ENCODE assay signal across 18 cellular contexts in the genomic region with DNA sequence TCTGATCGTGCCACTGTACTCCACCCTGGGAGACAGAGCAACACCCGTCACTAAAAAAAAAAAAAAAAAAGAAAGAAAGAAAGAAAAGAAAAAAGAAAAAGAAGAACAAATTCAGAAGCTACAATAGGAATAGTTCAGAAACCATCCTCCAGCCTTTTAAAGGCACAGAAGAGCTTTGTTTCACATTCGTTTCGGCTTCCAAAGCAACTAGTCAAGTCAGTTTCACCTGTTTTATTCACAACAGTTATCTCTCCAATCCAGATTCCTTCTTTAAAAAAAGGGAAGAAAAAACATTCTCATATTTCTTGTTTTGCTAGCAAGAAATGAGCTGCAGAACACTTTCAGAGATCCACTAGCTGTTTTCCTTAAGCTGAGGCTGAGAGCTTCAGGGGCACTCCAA.
DNase-seq lines count a peak whose midpoint lies in the region; ATAC-seq and TF ChIP-seq lines count a peak whose summit lies in the region.
"Had no signal": no experiment of that assay in that cellular context is flagged by ENCODE, and none has a peak within 500 bp of the region (broad histone marks: within the 10 kb centered on the region; RNA-seq: fewer than 3 reads in every experiment).

No MANE protein-coding gene starts in this region.

- no peak for ATAC-seq in GM23338
- ATAC-seq in T-helper 17 cell = no peak
- ATAC-seq in GM18870 (IDR thresholded peaks at IDR 0.05; ENCODE audit: unreplicated experiment) = no peak
- ATAC-seq: lower lobe of right lung; natural killer cell treated with Interleukin-12 subunit alpha and Interleukin-12 subunit beta and Interleukin-15 and Interleukin-18, amount 100 ng/mL, for 72 hours had no signal

- no peak overlapping the region for H3K4me3 Mint-ChIP-seq in GM23338
- no peak overlapping the region for H3K4me3 Mint-ChIP-seq in T-helper 17 cell
- peak overlapping the region; percentile 33 for H3K4me3 Mint-ChIP-seq in osteocyte (ENCODE audit: unreplicated experiment)
- H3K4me3 Mint-ChIP-seq in activated T-helper 2 cell treated with anti-CD3 and anti-CD28 coated beads, Interferon-gamma antibody, Interleukin-2, Interleukin-4, amounts not matched to agents 10 μg/mL and 5 μg/mL and 100 μg/mL, durations not matched to agents 14 hours and 24 hours and 36 hours (ENCODE audit: low read depth) = no peak overlapping the region
- H3K4me3 Mint-ChIP-seq: activated CD4-positive, alpha-beta memory T cell treated with anti-CD3 and anti-CD28 coated beads for 36 hours; activated T-cell treated with anti-CD3 and anti-CD28 coated beads, Interleukin-2, amount 50 U/mL, for 24 hours; natural killer cell treated with Interleukin-12 subunit alpha and Interleukin-12 subunit beta and Interleukin-15 and Interleukin-18, amount 100 ng/mL, for 72 hours had no signal

- peaks cover 6% of the 10 kb centered on the region for H3K27me3 Mint-ChIP-seq in GM23338 (ENCODE audit: insufficient read depth, low read depth, poor library complexity)
- peaks cover 18% of the 10 kb centered on the region for H3K27me3 Mint-ChIP-seq in T-helper 17 cell
- no peaks in the 10 kb centered on the region for H3K27me3 Mint-ChIP-seq in osteocyte (ENCODE audit: unreplicated experiment)
- no peaks in the 10 kb centered on the region for H3K27me3 Mint-ChIP-seq in activated T-helper 2 cell treated with anti-CD3 and anti-CD28 coated beads, Interferon-gamma antibody, Interleukin-2, Interleukin-4, amounts not matched to agents 10 μg/mL and 5 μg/mL and 100 μg/mL, durations not matched to agents 14 hours and 24 hours and 36 hours (ENCODE audit: low read depth)
- H3K27me3 Mint-ChIP-seq: activated CD4-positive, alpha-beta memory T cell treated with anti-CD3 and anti-CD28 coated beads for 36 hours; activated T-cell treated with anti-CD3 and anti-CD28 coated beads, Interleukin-2, amount 50 U/mL, for 24 hours; natural killer cell treated with Interleukin-12 subunit alpha and Interleukin-12 subunit beta and Interleukin-15 and Interleukin-18, amount 100 ng/mL, for 72 hours had no signal

- no peaks in the 10 kb centered on the region for H3K27me3 ChIP-seq in GM23338 (ENCODE audit: insufficient read depth)
- H3K27me3 ChIP-seq in esophagus muscularis mucosa = no peaks in the 10 kb centered on the region
- H3K27me3 ChIP-seq: right atrium auricular region, SJCRH30 had no signal

- H3K9me2 ChIP-seq in GM23338 (ENCODE audit: insufficient read depth) = no peaks in the 10 kb centered on the region

- H3K4me1 Mint-ChIP-seq in GM23338 (peaks cover 30% of the 10 kb centered on the region), T-helper 17 cell (peaks cover 5% of the 10 kb centered on the region), osteocyte (ENCODE audit: unreplicated experiment) (peaks cover 68% of the 10 kb centered on the region)
- peaks cover 5% of the 10 kb centered on the region for H3K4me1 Mint-ChIP-seq in activated T-helper 2 cell treated with anti-CD3 and anti-CD28 coated beads, Interferon-gamma antibody, Interleukin-2, Interleukin-4, amounts not matched to agents 10 μg/mL and 5 μg/mL and 100 μg/mL, durations not matched to agents 14 hours and 24 hours and 36 hours (ENCODE audit: low read depth)

- no peak for TF ChIP-seq EP300 in esophagus muscularis mucosa (IDR thresholded peaks at IDR 0.05)

- 53% methylated on average over 4 of the region's 4 CpGs for WGBS in esophagus muscularis mucosa

- intact Hi-C loops in esophagus muscularis mucosa (cut with DNase I) = no loop called here
- intact Hi-C loops in activated T-helper 2 cell treated with anti-CD3 and anti-CD28 coated beads, Interferon-gamma antibody, Interleukin-2, Interleukin-4, amounts not matched to agents 10 μg/mL and 5 μg/mL and 100 μg/mL, durations not matched to agents 14 hours and 24 hours and 36 hours (cut with micrococcal nuclease) = loop anchor here (10.0 kb wide), 1 partner anchor 503 kb away; no protein-coding TSS in a partner anchor

- no peaks in the 10 kb centered on the region for H3K79me2 ChIP-seq in GM23338 (replicated peaks; ENCODE audit: insufficient read depth)

- H3K27ac Mint-ChIP-seq in GM23338 (no peak overlapping the region), T-helper 17 cell (peak overlapping the region; percentile 27), osteocyte (ENCODE audit: unreplicated experiment) (peak overlapping the region; percentile 95)
- H3K27ac Mint-ChIP-seq in activated T-helper 2 cell treated with anti-CD3 and anti-CD28 coated beads, Interferon-gamma antibody, Interleukin-2, Interleukin-4, amounts not matched to agents 10 μg/mL and 5 μg/mL and 100 μg/mL, durations not matched to agents 14 hours and 24 hours and 36 hours = no peak overlapping the region
- H3K27ac Mint-ChIP-seq: activated CD4-positive, alpha-beta memory T cell treated with anti-CD3 and anti-CD28 coated beads for 36 hours; activated T-cell treated with anti-CD3 and anti-CD28 coated beads, Interleukin-2, amount 50 U/mL, for 24 hours; natural killer cell treated with Interleukin-12 subunit alpha and Interleukin-12 subunit beta and Interleukin-15 and Interleukin-18, amount 100 ng/mL, for 72 hours had no signal

- no peaks in the 10 kb centered on the region for H3K9me3 ChIP-seq in T-helper 17 cell (ENCODE audit: control insufficient read depth, low read length, poor library complexity, severe bottlenecking)
- no peaks in the 10 kb centered on the region for H3K9me3 ChIP-seq in esophagus muscularis mucosa
- H3K9me3 ChIP-seq: lower lobe of right lung, right atrium auricular region, SJCRH30 had no signal

- H2AFZ ChIP-seq in GM23338 = peak overlapping the region; percentile 84; the same call in 1 of the 2 replicates

- no peak overlapping the region for H3K4me2 ChIP-seq in GM23338

- H3K36me3 ChIP-seq in GM23338 (ENCODE audit: insufficient read depth) (no peaks in the 10 kb centered on the region), esophagus muscularis mucosa (no peaks in the 10 kb centered on the region)
- H3K36me3 ChIP-seq: lower lobe of right lung, right atrium auricular region, SJCRH30 had no signal

- H4K20me1 ChIP-seq in GM23338 (replicated peaks; ENCODE audit: insufficient read depth) = no peaks in the 10 kb centered on the region

- no peak for TF ChIP-seq CTCF in GM23338 (conservative IDR thresholded peaks at IDR 0.05; ENCODE audit: low read depth in 2 of 2)
- no peak for TF ChIP-seq CTCF in esophagus muscularis mucosa (IDR thresholded peaks at IDR 0.05)
- no peak for TF ChIP-seq CTCF in osteocyte (IDR thresholded peaks at IDR 0.05)

- DNase-seq in GM23338 (ENCODE audit: low spot score) (no peak), T-helper 17 cell (no peak), esophagus muscularis mucosa (ENCODE audit: extremely low spot score) (no peak), osteocyte (ENCODE audit: extremely low spot score, unreplicated experiment) (no peak), HPDE6-E6E7 (ENCODE audit: extremely low spot score) (no peak)
- DNase-seq in activated T-helper 2 cell treated with anti-CD3 and anti-CD28 coated beads, Interferon-gamma antibody, Interleukin-2, Interleukin-4, amounts not matched to agents 10 μg/mL and 5 μg/mL and 100 μg/mL, durations not matched to agents 14 hours and 24 hours and 36 hours (ENCODE audit: low spot score) = no peak
- DNase-seq in activated CD4-positive, alpha-beta T cell treated with anti-CD3 and anti-CD28 coated beads, Interleukin-2, amount 50 U/mL, for 48 hours = no peak
- DNase-seq: activated CD4-positive, alpha-beta memory T cell treated with anti-CD3 and anti-CD28 coated beads for 36 hours; activated T-cell treated with anti-CD3 and anti-CD28 coated beads, Interleukin-2, amount 50 U/mL, for 24 hours; cerebellar nuclear complex; lower lobe of right lung; NCI-H146; NCI-H446 treated with DMSO at 0.1 percent for 48 hours; stimulated activated CD4-positive, alpha-beta T cell treated with anti-CD3 and anti-CD28 coated beads, Interleukin-2, amount 100 ng/mL, for 24 hours had no signal

- H3K4me1 ChIP-seq in GM23338 (ENCODE audit: insufficient read depth) (peaks cover 31% of the 10 kb centered on the region), esophagus muscularis mucosa (peaks cover 17 to 37% (median 32%) of the 10 kb centered on the region in 4 donors)

- H3K36me3 Mint-ChIP-seq in GM23338 (ENCODE audit: low read depth) = peaks cover 4% of the 10 kb centered on the region; the same call in 1 of the 3 replicates
- H3K36me3 Mint-ChIP-seq in T-helper 17 cell (ENCODE audit: low read depth) = no peaks in the 10 kb centered on the region
- H3K36me3 Mint-ChIP-seq in osteocyte (ENCODE audit: unreplicated experiment) = peaks cover 4% of the 10 kb centered on the region
- peaks cover 22% of the 10 kb centered on the region for H3K36me3 Mint-ChIP-seq in activated T-helper 2 cell treated with anti-CD3 and anti-CD28 coated beads, Interferon-gamma antibody, Interleukin-2, Interleukin-4, amounts not matched to agents 10 μg/mL and 5 μg/mL and 100 μg/mL, durations not matched to agents 14 hours and 24 hours and 36 hours (ENCODE audit: low read depth)
- H3K36me3 Mint-ChIP-seq: natural killer cell treated with Interleukin-12 subunit alpha and Interleukin-12 subunit beta and Interleukin-15 and Interleukin-18, amount 100 ng/mL, for 72 hours had no signal

- H3K27ac ChIP-seq in GM23338 (ENCODE audit: low read depth) = no peak overlapping the region
- peak overlapping the region; percentile 59 to 74 (median 68) for H3K27ac ChIP-seq in esophagus muscularis mucosa (replicated peaks in 1 of 4)
- H3K27ac ChIP-seq: lower lobe of right lung, SJCRH30 had no signal

- no peaks in the 10 kb centered on the region for H3F3A ChIP-seq in GM23338 (replicated peaks; ENCODE audit: low read depth)

- H3K9me3 Mint-ChIP-seq in GM23338 = peaks cover 2% of the 10 kb centered on the region; the same call in 1 of the 3 replicates
- H3K9me3 Mint-ChIP-seq in osteocyte (ENCODE audit: unreplicated experiment) = peaks cover 12% of the 10 kb centered on the region
- peaks cover 12% of the 10 kb centered on the region for H3K9me3 Mint-ChIP-seq in activated T-helper 2 cell treated with anti-CD3 and anti-CD28 coated beads, Interferon-gamma antibody, Interleukin-2, Interleukin-4, amounts not matched to agents 10 μg/mL and 5 μg/mL and 100 μg/mL, durations not matched to agents 14 hours and 24 hours and 36 hours
- H3K9me3 Mint-ChIP-seq: activated CD4-positive, alpha-beta memory T cell treated with anti-CD3 and anti-CD28 coated beads for 36 hours; activated T-cell treated with anti-CD3 and anti-CD28 coated beads, Interleukin-2, amount 50 U/mL, for 24 hours; natural killer cell treated with Interleukin-12 subunit alpha and Interleukin-12 subunit beta and Interleukin-15 and Interleukin-18, amount 100 ng/mL, for 72 hours had no signal

- no peak for TF ChIP-seq POLR2A in esophagus muscularis mucosa (IDR thresholded peaks at IDR 0.05; ENCODE audit: low read depth)

- H3K4me3 ChIP-seq in GM23338 (no peak overlapping the region), esophagus muscularis mucosa (peak overlapping the region in 2 of 4 donors; percentile 10 to 12)
- H3K4me3 ChIP-seq: lower lobe of right lung, right atrium auricular region had no signal

TF ChIP-seq in GM23338, 12 proteins besides CTCF, POLR2A, EP300 and RAD21 (continues in another document):
- no peak for TF ChIP-seq CREB1 (CRISPR knock-in tag; IDR thresholded peaks at IDR 0.05; ENCODE audit: low read depth)
- no peak for TF ChIP-seq ZNF114 (CRISPR knock-in tag; IDR thresholded peaks at IDR 0.05)
- no peak for TF ChIP-seq EZH2 (IDR thresholded peaks at IDR 0.05; ENCODE audit: low read depth, unreplicated experiment)

Comparison
In these comparisons a context has a peak if more than half of its experiments do, and no peak if none do; other contexts are left out.
1. H3K27ac Mint-ChIP-seq: peak in T-helper 17 cell (single experiment) and osteocyte (single experiment); none in GM23338 (single experiment) and activated T-helper 2 cell treated with anti-CD3 and anti-CD28 coated beads, Interferon-gamma antibody, Interleukin-2, Interleukin-4, amounts not matched to agents 10 μg/mL and 5 μg/mL and 100 μg/mL, durations not matched to agents 14 hours and 24 hours and 36 hours (single experiment).